ENCODE assay signal across 22 cellular contexts in genomic region chr20:53902968-53903651, GRCh38.
DNase-seq lines count a peak whose midpoint lies in the region; ATAC-seq and TF ChIP-seq lines count a peak whose summit lies in the region.
"Had no signal": no experiment of that assay in that cellular context is flagged by ENCODE, and none has a peak within 500 bp of the region (broad histone marks: within the 10 kb centered on the region; RNA-seq: fewer than 3 reads in every experiment).

No MANE protein-coding gene starts in this region.

- no peaks in the 10 kb centered on the region for H3K9me3 ChIP-seq in RWPE2 (ENCODE audit: severe bottlenecking)
- no peaks in the 10 kb centered on the region for H3K9me3 ChIP-seq in upper lobe of left lung
- no peaks in the 10 kb centered on the region for H3K9me3 ChIP-seq in body of pancreas
- H3K9me3 ChIP-seq: gastroesophageal sphincter, SK-N-SH, tibial nerve had no signal

- no peak overlapping the region for H3K4me3 Mint-ChIP-seq in activated naive CD4-positive, alpha-beta T cell treated with anti-CD3 and anti-CD28 coated beads, Interleukin-2, amount 50 U/mL, for 24 hours
- H3K4me3 Mint-ChIP-seq in activated naive CD4-positive, alpha-beta T cell treated with anti-CD3 and anti-CD28 coated beads for 36 hours = no peak overlapping the region
- H3K4me3 Mint-ChIP-seq: CD4-positive, CD25-positive, alpha-beta regulatory T cell; H9; neural progenitor cell had no signal

- no peaks in the 10 kb centered on the region for H3K9me3 Mint-ChIP-seq in activated naive CD4-positive, alpha-beta T cell treated with anti-CD3 and anti-CD28 coated beads, Interleukin-2, amount 50 U/mL, for 24 hours
- no peaks in the 10 kb centered on the region for H3K9me3 Mint-ChIP-seq in activated naive CD4-positive, alpha-beta T cell treated with anti-CD3 and anti-CD28 coated beads for 36 hours
- H3K9me3 Mint-ChIP-seq: CD4-positive, CD25-positive, alpha-beta regulatory T cell; H9 had no signal

- peaks cover 62% of the 10 kb centered on the region for H3K4me1 Mint-ChIP-seq in activated naive CD4-positive, alpha-beta T cell treated with anti-CD3 and anti-CD28 coated beads, Interleukin-2, amount 50 U/mL, for 24 hours
- peaks cover 60% of the 10 kb centered on the region for H3K4me1 Mint-ChIP-seq in activated naive CD4-positive, alpha-beta T cell treated with anti-CD3 and anti-CD28 coated beads for 36 hours (ENCODE audit: low read depth)

- H3K4me1 ChIP-seq in RWPE2 (ENCODE audit: insufficient read depth, poor library complexity, severe bottlenecking) (peaks cover 69% of the 10 kb centered on the region), upper lobe of left lung (peaks cover 14 to 35% (median 21%) of the 10 kb centered on the region in 4 donors), body of pancreas (peaks cover 30% of the 10 kb centered on the region)

- TF ChIP-seq EP300 in upper lobe of left lung (IDR thresholded peaks at IDR 0.05) = no peak

- TF ChIP-seq CTCF in RWPE2 (IDR thresholded peaks at IDR 0.05; ENCODE audit: poor library complexity, severe bottlenecking) = no peak
- TF ChIP-seq CTCF in upper lobe of left lung (IDR thresholded peaks at IDR 0.05) = no peak
- TF ChIP-seq CTCF in body of pancreas (IDR thresholded peaks at IDR 0.05) = no peak

- peak overlapping the region; percentile 63 for H3K27ac Mint-ChIP-seq in activated naive CD4-positive, alpha-beta T cell treated with anti-CD3 and anti-CD28 coated beads, Interleukin-2, amount 50 U/mL, for 24 hours
- no peak overlapping the region for H3K27ac Mint-ChIP-seq in activated naive CD4-positive, alpha-beta T cell treated with anti-CD3 and anti-CD28 coated beads for 36 hours
- H3K27ac Mint-ChIP-seq: activated naive CD4-positive, alpha-beta T cell treated with anti-CD3 and anti-CD28 coated beads, Interleukin-2, amount 50 U/mL, for 72 hours; H9; neural progenitor cell had no signal

- peak overlapping the region; percentile 97 for H3K27ac ChIP-seq in RWPE2 (ENCODE audit: poor library complexity, severe bottlenecking)
- H3K27ac ChIP-seq in epithelial cell of prostate = peak overlapping the region; percentile 50
- H3K27ac ChIP-seq in upper lobe of left lung = peak overlapping the region; percentile 8 to 68 (median 43)
- H3K27ac ChIP-seq in body of pancreas = no peak overlapping the region
- H3K27ac ChIP-seq: gastroesophageal sphincter, neural progenitor cell, tibial nerve had no signal

- TF ChIP-seq POLR2A in upper lobe of left lung (IDR thresholded peaks at IDR 0.05) (no peak), body of pancreas (IDR thresholded peaks at IDR 0.05) (no peak)

- intact Hi-C loops in activated naive CD4-positive, alpha-beta T cell treated with anti-CD3 and anti-CD28 coated beads for 36 hours (cut with micrococcal nuclease) = no loop called here
- intact Hi-C loops in cardiac septum (cut with DNase I) = no loop called here
- intact Hi-C loops in body of pancreas (cut with DNase I) = no loop called here

- H3K36me3 ChIP-seq in RWPE2 (ENCODE audit: low read depth) (no peaks in the 10 kb centered on the region), upper lobe of left lung (no peaks in the 10 kb centered on the region), body of pancreas (replicated peaks in 1 of 2; ENCODE audit: insufficient read depth in 1 of 2, low read depth in 2 of 2) (no peaks in the 10 kb centered on the region)
- H3K36me3 ChIP-seq: gastroesophageal sphincter, neural progenitor cell, tibial nerve had no signal

- CTCF ChIA-PET in activated naive CD4-positive, alpha-beta T cell treated with anti-CD3 and anti-CD28 coated beads for 36 hours (lab: Charles Lee) = interaction anchor here (0.7 to 6.1 kb wide), 4 partner anchors 13 to 31 kb away, joined by 3 to 41 read pairs (median 3); no protein-coding TSS in a partner anchor

- H3K27me3 Mint-ChIP-seq in activated naive CD4-positive, alpha-beta T cell treated with anti-CD3 and anti-CD28 coated beads, Interleukin-2, amount 50 U/mL, for 24 hours = no peaks in the 10 kb centered on the region
- H3K27me3 Mint-ChIP-seq in activated naive CD4-positive, alpha-beta T cell treated with anti-CD3 and anti-CD28 coated beads for 36 hours (ENCODE audit: low read depth) = no peaks in the 10 kb centered on the region
- H3K27me3 Mint-ChIP-seq: CD4-positive, CD25-positive, alpha-beta regulatory T cell had no signal

- no peak for ATAC-seq in RWPE2 (ENCODE audit: low read depth)
- no peak for ATAC-seq in upper lobe of left lung (ENCODE audit: low FRiP score in 2 of 2)
- ATAC-seq in GM19035 (IDR thresholded peaks at IDR 0.05; ENCODE audit: unreplicated experiment) = no peak
- no peak for ATAC-seq in body of pancreas
- ATAC-seq: activated naive CD4-positive, alpha-beta T cell treated with anti-CD3 and anti-CD28 coated beads, Interleukin-2, amount 50 U/mL, for 72 hours; gastroesophageal sphincter had no signal

- DNase-seq in activated naive CD4-positive, alpha-beta T cell treated with anti-CD3 and anti-CD28 coated beads for 36 hours = no peak
- DNase-seq in RWPE2 (ENCODE audit: low spot score) = no peak
- no peak for DNase-seq in epithelial cell of prostate (ENCODE audit: low read depth, low spot score)
- no peak for DNase-seq in upper lobe of left lung
- DNase-seq in cardiac septum (ENCODE audit: low spot score) = no peak
- DNase-seq in body of pancreas = no peak
- DNase-seq: EL; H9; hypothalamus; NCI-H1417 treated with DMSO at 0.1 percent for 48 hours; NCI-H524 treated with DMSO at 0.1 percent for 48 hours; SK-N-SH; stimulated activated CD4-positive, alpha-beta T cell treated with anti-CD3 and anti-CD28 coated beads, Interleukin-2, amount 100 ng/mL, for 24 hours; stimulated activated naive CD4-positive, alpha-beta T cell treated with Interleukin-2 at 50 U/mL for 16 hours had no signal

- WGBS in upper lobe of left lung, 2 donors = 94 to 95% methylated on average over 11 of the region's 11 CpGs
- WGBS in body of pancreas, 2 donors = 89 to 93% methylated on average over 11 of the region's 11 CpGs

- H3K4me3 ChIP-seq in RWPE2 (ENCODE audit: severe bottlenecking) (no peak overlapping the region), upper lobe of left lung (no peak overlapping the region), body of pancreas (no peak overlapping the region)
- H3K4me3 ChIP-seq: gastroesophageal sphincter, neural progenitor cell, skin epidermis, tibial nerve had no signal

- no peaks in the 10 kb centered on the region for H3K27me3 ChIP-seq in RWPE2 (ENCODE audit: insufficient read depth, poor library complexity, severe bottlenecking)
- no peaks in the 10 kb centered on the region for H3K27me3 ChIP-seq in upper lobe of left lung
- no peaks in the 10 kb centered on the region for H3K27me3 ChIP-seq in body of pancreas
- H3K27me3 ChIP-seq: gastroesophageal sphincter, neural progenitor cell, tibial nerve had no signal

- H3K36me3 Mint-ChIP-seq in activated naive CD4-positive, alpha-beta T cell treated with anti-CD3 and anti-CD28 coated beads, Interleukin-2, amount 50 U/mL, for 24 hours = no peaks in the 10 kb centered on the region
- no peaks in the 10 kb centered on the region for H3K36me3 Mint-ChIP-seq in activated naive CD4-positive, alpha-beta T cell treated with anti-CD3 and anti-CD28 coated beads for 36 hours (ENCODE audit: low read depth)
- H3K36me3 Mint-ChIP-seq: CD4-positive, CD25-positive, alpha-beta regulatory T cell; neural progenitor cell had no signal

Comparison
In these comparisons a context has a peak if more than half of its experiments do, and no peak if none do; other contexts are left out.
1. H3K27ac ChIP-seq: peak in RWPE2 (single experiment), epithelial cell of prostate (single experiment) and upper lobe of left lung (4 of 4); none in body of pancreas (0 of 4).